In genomic region chr16:17437142-17437720, GRCh38 we compare ENCODE assay signal across 22 cellular contexts. TPM values are rescaled to one million over a fixed set of nuclear protein-coding genes. Genes with fewer than 3 reads are reported as not detected.
DNase-seq lines count a peak whose midpoint lies in the region; ATAC-seq and TF ChIP-seq lines count a peak whose summit lies in the region.
"Had no signal": no experiment of that assay in that cellular context is flagged by ENCODE, and none has a peak within 500 bp of the region (broad histone marks: within the 10 kb centered on the region; RNA-seq: fewer than 3 reads in every experiment).

No MANE protein-coding gene starts in this region.

- TF ChIP-seq CTCF in natural killer cell (IDR thresholded peaks at IDR 0.05) = no peak
- no peak for TF ChIP-seq CTCF in VCaP (conservative IDR thresholded peaks at IDR 0.05)

- intact Hi-C loops in natural killer cell (cut with micrococcal nuclease) (loop anchor here (2.0 to 5.0 kb wide), 2 partner anchors 18 to 35 kb away; no protein-coding TSS in a partner anchor), head of caudate nucleus (cut with DNase I) (no loop called here)

- H3K9me3 Mint-ChIP-seq in natural killer cell = no peaks in the 10 kb centered on the region
- no peaks in the 10 kb centered on the region for H3K9me3 Mint-ChIP-seq in natural killer cell treated with Interleukin-12 subunit alpha and Interleukin-12 subunit beta and Interleukin-15 and Interleukin-18, amount 100 ng/mL, for 72 hours
- H3K9me3 Mint-ChIP-seq: CD8-positive, alpha-beta memory T cell had no signal

- H3K4me3 Mint-ChIP-seq in natural killer cell = peak overlapping the region; percentile 38
- no peak overlapping the region for H3K4me3 Mint-ChIP-seq in natural killer cell treated with Interleukin-12 subunit alpha and Interleukin-12 subunit beta and Interleukin-15 and Interleukin-18, amount 100 ng/mL, for 72 hours

- H3K27me3 Mint-ChIP-seq in natural killer cell (ENCODE audit: low read depth in 2 of 2) = no peaks in the 10 kb centered on the region
- H3K27me3 Mint-ChIP-seq in natural killer cell treated with Interleukin-12 subunit alpha and Interleukin-12 subunit beta and Interleukin-15 and Interleukin-18, amount 100 ng/mL, for 72 hours = no peaks in the 10 kb centered on the region

- H3K27ac Mint-ChIP-seq in natural killer cell = peak overlapping the region; percentile 16 to 47
- H3K27ac Mint-ChIP-seq in natural killer cell treated with Interleukin-12 subunit alpha and Interleukin-12 subunit beta and Interleukin-15 and Interleukin-18, amount 100 ng/mL, for 72 hours = no peak overlapping the region

- ATAC-seq in natural killer cell (no peak), HG02970 (IDR thresholded peaks at IDR 0.05; ENCODE audit: low FRiP score, unreplicated experiment) (no peak)
- ATAC-seq in natural killer cell treated with Interleukin-12 subunit alpha and Interleukin-12 subunit beta and Interleukin-15 and Interleukin-18, amount 100 ng/mL, for 72 hours = no peak
- ATAC-seq: PC-3 had no signal

- DNase-seq in NCI-H510A treated with DMSO at 0.1 percent for 48 hours (lab: John Stamatoyannopoulos, UW) = peak; percentile 23
- DNase-seq in NCI-H510A (lab: John Stamatoyannopoulos, UW) = no peak
- no peak for DNase-seq in natural killer cell
- DNase-seq in natural killer cell treated with Interleukin-12 subunit alpha and Interleukin-12 subunit beta and Interleukin-15 and Interleukin-18, amount 100 ng/mL, for 72 hours (ENCODE audit: low spot score) = no peak
- DNase-seq in NCI-H748 (lab: John Stamatoyannopoulos, UW; ENCODE audit: unreplicated experiment) = no peak
- no peak for DNase-seq in head of caudate nucleus
- DNase-seq: CD8-positive, alpha-beta memory T cell; DND-41; HCEC 1CT; Kasumi-1; MM.1S; NCI-H1092; NCI-H1436 treated with DMSO at 0.1 percent for 48 hours; NCI-H2081; NCI-H2227 treated with DMSO at 0.1 percent for 48 hours; NCI-H524 treated with DMSO at 0.1 percent for 48 hours; PC-3 had no signal

- H3K36me3 Mint-ChIP-seq in natural killer cell = no peaks in the 10 kb centered on the region
- H3K36me3 Mint-ChIP-seq in natural killer cell treated with Interleukin-12 subunit alpha and Interleukin-12 subunit beta and Interleukin-15 and Interleukin-18, amount 100 ng/mL, for 72 hours = no peaks in the 10 kb centered on the region

- peaks cover 75 to 88% of the 10 kb centered on the region in 2 donors for H3K4me1 Mint-ChIP-seq in natural killer cell
- peaks cover 69 to 72% of the 10 kb centered on the region in 2 donors for H3K4me1 Mint-ChIP-seq in natural killer cell treated with Interleukin-12 subunit alpha and Interleukin-12 subunit beta and Interleukin-15 and Interleukin-18, amount 100 ng/mL, for 72 hours (ENCODE audit: low read depth in 2 of 2)

- peak overlapping the region; percentile 22 for H3K27ac ChIP-seq in VCaP
- H3K27ac ChIP-seq: BLaER1 treated with 17β-estradiol and CSF1 and Interleukin-3, amounts not matched to agents 10 nM and 100 nM; SJSA1 had no signal

RNA-seq across cellular contexts. Expression of gene XYLT1, which starts 33.5 kb away (rescaled TPM):
- 10 to 100 TPM; 40.9 to 55.5 (median 43.8) TPM for total RNA-seq in natural killer cell
- 10 to 100 TPM; 26.4 to 41.9 TPM for total RNA-seq in natural killer cell treated with Interleukin-12 subunit alpha and Interleukin-12 subunit beta and Interleukin-15 and Interleukin-18, amount 100 ng/mL, for 72 hours
- total RNA-seq: A172, PC-3 had no signal

Comparison
In these comparisons a context has a peak if more than half of its experiments do, and no peak if none do; other contexts are left out.
1. H3K27ac Mint-ChIP-seq: peak in natural killer cell (2 of 2); none in natural killer cell treated with Interleukin-12 subunit alpha and Interleukin-12 subunit beta and Interleukin-15 and Interleukin-18, amount 100 ng/mL, for 72 hours (0 of 2).